22 cellular contexts compared by ENCODE assay signal in the genomic region with DNA sequence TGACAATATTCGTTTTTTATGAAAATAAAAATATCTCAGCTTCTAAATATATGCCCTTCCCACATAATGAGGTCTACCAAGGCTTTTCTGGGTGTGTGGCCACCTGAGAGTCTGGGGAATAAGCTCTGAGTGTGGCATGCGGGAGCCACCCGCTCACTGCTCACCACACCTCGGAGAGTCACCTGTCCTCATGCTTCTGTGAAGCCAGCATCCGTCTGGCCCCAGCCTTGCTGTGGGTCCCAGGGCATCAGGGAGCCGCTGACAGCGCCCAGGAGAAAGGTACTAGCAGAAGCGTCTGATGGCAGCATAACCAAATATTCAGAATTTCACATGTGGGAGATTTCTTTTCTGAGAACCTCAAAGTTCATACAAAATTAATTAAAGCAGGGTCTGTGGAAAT.
"Had no signal": no experiment of that assay in that cellular context is flagged by ENCODE, and none has a peak within 500 bp of the region (broad histone marks: within the 10 kb centered on the region; RNA-seq: fewer than 3 reads in every experiment).

No MANE protein-coding gene starts in this region.

- H3K27ac Mint-ChIP-seq: immature natural killer cell, mesothelial cell of epicardium had no signal

- H3K4me3 Mint-ChIP-seq: immature natural killer cell, mesothelial cell of epicardium had no signal

- H3K36me3 Mint-ChIP-seq: immature natural killer cell, mesothelial cell of epicardium had no signal

- ATAC-seq: esophagus mucosa, gastroesophageal sphincter, heart left ventricle, left cardiac atrium, left lung, left ventricle myocardium superior, lower lobe of right lung, mucosa of descending colon had no signal

- H3K27me3 ChIP-seq: esophagus squamous epithelium, gastroesophageal sphincter, heart left ventricle had no signal

- H3K4me1 Mint-ChIP-seq: immature natural killer cell had no signal

- H3K4me1 ChIP-seq: gastroesophageal sphincter, left lung, lower lobe of right lung had no signal

- DNase-seq: dermis blood vessel endothelial cell; dorsolateral prefrontal cortex; effector CD4-positive, alpha-beta T cell; effector memory CD4-positive, alpha-beta T cell; erythroblast; esophagus squamous epithelium; foreskin fibroblast; heart left ventricle; hypothalamus; immature natural killer cell; left cardiac atrium; left ventricle myocardium superior; lower lobe of right lung; mesenchymal stem cell; mucosa of descending colon had no signal

- H3K4me3 ChIP-seq: coronary artery, dorsolateral prefrontal cortex, esophagus squamous epithelium, gastroesophageal sphincter, heart left ventricle, hepatocyte, left lung, lower lobe of right lung, mucosa of descending colon had no signal

- H3K9me3 Mint-ChIP-seq: mesothelial cell of epicardium had no signal

- H3K36me3 ChIP-seq: esophagus squamous epithelium, gastroesophageal sphincter, heart left ventricle, left lung, lower lobe of right lung had no signal

- H3K9me3 ChIP-seq: esophagus squamous epithelium, gastroesophageal sphincter, heart left ventricle, left lung, lower lobe of right lung, mucosa of descending colon had no signal

- H3K27ac ChIP-seq: coronary artery, dorsolateral prefrontal cortex, epithelial cell of prostate, esophagus squamous epithelium, gastroesophageal sphincter, heart left ventricle, hepatocyte, left lung, lower lobe of right lung had no signal
